In genomic region chr2:75587954-75588587, GRCh38 we compare ENCODE assay signal across 15 cellular contexts. TPM values are rescaled to one million over a fixed set of nuclear protein-coding genes. Genes with fewer than 3 reads are reported as not detected.
DNase-seq lines count a peak whose midpoint lies in the region; ATAC-seq lines count a peak whose summit lies in the region.
"Had no signal": no experiment of that assay in that cellular context is flagged by ENCODE, and none has a peak within 500 bp of the region (broad histone marks: within the 10 kb centered on the region; RNA-seq: fewer than 3 reads in every experiment).

No MANE protein-coding gene starts in this region.

- no peaks in the 10 kb centered on the region for H3K4me1 ChIP-seq in Karpas-422 (ENCODE audit: low read length)

- DNase-seq in NCI-H2107 treated with DMSO at 0.1 percent for 48 hours (lab: John Stamatoyannopoulos, UW; ENCODE audit: unreplicated experiment) (peak; percentile 73), NCI-H2107 (lab: John Stamatoyannopoulos, UW) (no peak), NCI-H748 treated with DMSO at 0.1 percent for 48 hours (lab: John Stamatoyannopoulos, UW) (peak; percentile 2), epithelial cell of prostate (ENCODE audit: low read depth, low spot score) (no peak), stromal cell of bone marrow (ENCODE audit: low read depth) (peak; percentile 67), Karpas-422 (no peak), ureter (ENCODE audit: low spot score) (no peak)
- DNase-seq: cortex of kidney, NCI-H146, RPMI8226 had no signal

- H3K4me3 ChIP-seq in Karpas-422 (ENCODE audit: low read length) = no peak overlapping the region
- H3K4me3 ChIP-seq: hepatocyte had no signal

- no peaks in the 10 kb centered on the region for H3K36me3 ChIP-seq in Karpas-422 (ENCODE audit: insufficient read depth, low read length)

- no peaks in the 10 kb centered on the region; the same call in none of the 2 replicates for H3K27me3 ChIP-seq in Karpas-422 (ENCODE audit: low read length)
- H3K27me3 ChIP-seq: hepatocyte had no signal

- no peak overlapping the region for H3K4me2 ChIP-seq in Karpas-422 (ENCODE audit: low read depth, low read length, poor library complexity, severe bottlenecking)
- H3K4me2 ChIP-seq: hepatocyte had no signal

- no peaks in the 10 kb centered on the region for H4K20me1 ChIP-seq in Karpas-422 (ENCODE audit: insufficient read depth, low read depth, low read length)

- H2AFZ ChIP-seq in Karpas-422 (ENCODE audit: low read length) = no peak overlapping the region
- H2AFZ ChIP-seq: hepatocyte had no signal

- peak overlapping the region; percentile 39 for H3K27ac ChIP-seq in epithelial cell of prostate
- no peak overlapping the region for H3K27ac ChIP-seq in Karpas-422 (ENCODE audit: low read length)
- H3K27ac ChIP-seq: hepatocyte had no signal

- ATAC-seq in GM19035 (IDR thresholded peaks at IDR 0.05; ENCODE audit: unreplicated experiment) = no peak
- ATAC-seq: HCT116, sciatic nerve had no signal

- H3K9me2 ChIP-seq in Karpas-422 (replicated peaks; ENCODE audit: insufficient read depth, low read length) = no peaks in the 10 kb centered on the region

- H3K9me3 ChIP-seq in Karpas-422 (ENCODE audit: low read length) = no peaks in the 10 kb centered on the region

- H3K9ac ChIP-seq in Karpas-422 (ENCODE audit: low read length) = no peak overlapping the region

- H3K79me2 ChIP-seq in Karpas-422 (ENCODE audit: low read length) = no peaks in the 10 kb centered on the region
- H3K79me2 ChIP-seq: hepatocyte had no signal

RNA-seq across cellular contexts. Expression of gene EVA1A, which starts 27.3 kb away (rescaled TPM):
- not detected in 2 replicates for total RNA-seq in Karpas-422 (2014; rRNA removed; shearing (Covaris generic); ENCODE audit: low replicate concordance)
- 2.3 TPM for total RNA-seq in ureter
- total RNA-seq: activated T-helper 1 cell treated with anti-CD3 and anti-CD28 coated beads, Interleukin-12 subunit alpha, Interleukin-12 subunit beta, Interleukin-2, Interleukin-4 antibody, amounts not matched to agents 30 ng/mL and 10 ng/mL and 1 ng/mL, durations not matched to agents 14 hours and 24 hours and 36 hours had no signal

RNA-seq across cellular contexts. Expression of gene MRPL19, which starts 58.5 kb away (rescaled TPM):
- total RNA-seq in Karpas-422 (2014; rRNA removed; shearing (Covaris generic); ENCODE audit: low replicate concordance) = 52.1 and 76.6 TPM in 2 replicates
- 52.9 TPM for total RNA-seq in ureter

Comparison
In these comparisons a context has a peak if more than half of its experiments do, and no peak if none do; other contexts are left out.
1. DNase-seq: peak in NCI-H2107 treated with DMSO at 0.1 percent for 48 hours (single experiment), NCI-H748 treated with DMSO at 0.1 percent for 48 hours (single experiment) and stromal cell of bone marrow (single experiment); none in NCI-H2107 (single experiment), epithelial cell of prostate (single experiment), Karpas-422 (single experiment) and ureter (single experiment).